ENCODE assay signal across 8 cellular contexts in genomic region chr6:17986656-17987575, GRCh38. TPM values are rescaled to one million over a fixed set of nuclear protein-coding genes. Genes with fewer than 3 reads are reported as not detected.
DNase-seq lines count a peak whose midpoint lies in the region; ATAC-seq and TF ChIP-seq lines count a peak whose summit lies in the region.

No MANE protein-coding gene starts in this region.

- DNase-seq in NCI-H748 (lab: John Stamatoyannopoulos, UW; ENCODE audit: unreplicated experiment): peak; percentile 78
- DNase-seq in NCI-H748 treated with DMSO at 0.1 percent for 48 hours (lab: John Stamatoyannopoulos, UW): no peak
- peak; percentile 69 for DNase-seq in KBM-7
- DNase-seq in activated CD8-positive, alpha-beta T cell treated with anti-CD3 and anti-CD28 coated beads, Interleukin-2, amount 10 ng/mL, durations not matched to agents 7 days and 5 days: no peak
- DNase-seq in fibroblast of villous mesenchyme (ENCODE audit: low read depth): peak; percentile 60
- peak in 2 of 10 donors; percentile 1 to 8 for DNase-seq in naive thymus-derived CD8-positive, alpha-beta T cell
- DNase-seq in MV-4-11 (lab: John Stamatoyannopoulos, UW): no peak

- H3K27ac Mint-ChIP-seq in activated CD8-positive, alpha-beta T cell treated with anti-CD3 and anti-CD28 coated beads, Interleukin-2, amount 10 ng/mL, durations not matched to agents 7 days and 5 days: no peak overlapping the region
- H3K27ac Mint-ChIP-seq in naive thymus-derived CD8-positive, alpha-beta T cell: no peak overlapping the region

- in situ Hi-C loops in KBM-7 (cut with MboI; ENCODE audit: low pct_unique_long_range_greater_than_20kb, low sequenced_read_pairs): no loop called here

- H3K4me3 ChIP-seq in fibroblast of villous mesenchyme (ENCODE audit: low read depth, low read length): peak overlapping the region; percentile 85

- peaks cover 7% of the 10 kb centered on the region for H3K4me1 Mint-ChIP-seq in activated CD8-positive, alpha-beta T cell treated with anti-CD3 and anti-CD28 coated beads, Interleukin-2, amount 10 ng/mL, durations not matched to agents 7 days and 5 days (ENCODE audit: low read depth)
- H3K4me1 Mint-ChIP-seq in naive thymus-derived CD8-positive, alpha-beta T cell: peaks cover 1 to 32% (median 15%) of the 10 kb centered on the region in 4 donors

- peak overlapping the region; percentile 31 for H3K4me3 Mint-ChIP-seq in activated CD8-positive, alpha-beta T cell treated with anti-CD3 and anti-CD28 coated beads, Interleukin-2, amount 10 ng/mL, durations not matched to agents 7 days and 5 days
- peak overlapping the region; percentile 58 to 84 (median 76) for H3K4me3 Mint-ChIP-seq in naive thymus-derived CD8-positive, alpha-beta T cell

- POLR2A ChIA-PET in activated CD8-positive, alpha-beta T cell treated with anti-CD3 and anti-CD28 coated beads, Interleukin-2, amount 10 ng/mL, durations not matched to agents 7 days and 5 days (lab: Charles Lee): no interaction called here
- POLR2A ChIA-PET in naive thymus-derived CD8-positive, alpha-beta T cell (lab: Charles Lee): no interaction called here

- H3K36me3 Mint-ChIP-seq in activated CD8-positive, alpha-beta T cell treated with anti-CD3 and anti-CD28 coated beads, Interleukin-2, amount 10 ng/mL, durations not matched to agents 7 days and 5 days (ENCODE audit: low read depth): no peaks in the 10 kb centered on the region
- peaks cover 0 to 6% (median 0%) of the 10 kb centered on the region in 3 donors for H3K36me3 Mint-ChIP-seq in naive thymus-derived CD8-positive, alpha-beta T cell

- peak; percentile 11 for ATAC-seq in GM21786 (IDR thresholded peaks at IDR 0.05; ENCODE audit: unreplicated experiment)
- peak; percentile 29 for ATAC-seq in activated CD8-positive, alpha-beta T cell treated with anti-CD3 and anti-CD28 coated beads, Interleukin-2, amount 10 ng/mL, durations not matched to agents 7 days and 5 days
- ATAC-seq in naive thymus-derived CD8-positive, alpha-beta T cell: peak in 1 of 2 donors; percentile 20

- H3K9me3 Mint-ChIP-seq in activated CD8-positive, alpha-beta T cell treated with anti-CD3 and anti-CD28 coated beads, Interleukin-2, amount 10 ng/mL, durations not matched to agents 7 days and 5 days (ENCODE audit: insufficient read depth): no peaks in the 10 kb centered on the region
- H3K9me3 Mint-ChIP-seq in naive thymus-derived CD8-positive, alpha-beta T cell: peaks cover 0 to 10% (median 0%) of the 10 kb centered on the region in 9 donors

- peaks cover 60% of the 10 kb centered on the region for H3K27me3 Mint-ChIP-seq in activated CD8-positive, alpha-beta T cell treated with anti-CD3 and anti-CD28 coated beads, Interleukin-2, amount 10 ng/mL, durations not matched to agents 7 days and 5 days (ENCODE audit: low read depth)
- H3K27me3 Mint-ChIP-seq in naive thymus-derived CD8-positive, alpha-beta T cell: peaks cover 27 to 56% (median 36%) of the 10 kb centered on the region in 5 donors

- CTCF ChIA-PET in activated CD8-positive, alpha-beta T cell treated with anti-CD3 and anti-CD28 coated beads, Interleukin-2, amount 10 ng/mL, durations not matched to agents 7 days and 5 days (lab: Charles Lee): no interaction called here

- TF ChIP-seq CTCF in fibroblast of villous mesenchyme (IDR thresholded peaks at IDR 0.05; ENCODE audit: insufficient read depth, low read depth, low read length): no peak

RNA-seq across cellular contexts. Expression of gene KIF13A, which starts 0.5 kb away (rescaled TPM):
- total RNA-seq in activated CD8-positive, alpha-beta T cell treated with anti-CD3 and anti-CD28 coated beads, Interleukin-2, amount 10 ng/mL, durations not matched to agents 7 days and 5 days: not detected
- 49.2 and 53.8 TPM in 2 replicates for total RNA-seq in fibroblast of villous mesenchyme
- total RNA-seq in naive thymus-derived CD8-positive, alpha-beta T cell: under 1 TPM; 0.49 to 0.81 TPM
- polyA plus RNA-seq in naive thymus-derived CD8-positive, alpha-beta T cell: not detected

Comparison
In these comparisons a context has a peak if more than half of its experiments do, and no peak if none do; other contexts are left out.
1. DNase-seq: peak in NCI-H748 (single experiment), KBM-7 (single experiment) and fibroblast of villous mesenchyme (single experiment); none in NCI-H748 treated with DMSO at 0.1 percent for 48 hours (single experiment), activated CD8-positive, alpha-beta T cell treated with anti-CD3 and anti-CD28 coated beads, Interleukin-2, amount 10 ng/mL, durations not matched to agents 7 days and 5 days (single experiment) and MV-4-11 (single experiment).
2. RNA of gene KIF13A, which starts 0.5 kb away (total RNA-seq): 49.2 to 53.8 TPM in fibroblast of villous mesenchyme; 0.49 to 0.81 TPM in naive thymus-derived CD8-positive, alpha-beta T cell and not detected in activated CD8-positive, alpha-beta T cell treated with anti-CD3 and anti-CD28 coated beads, Interleukin-2, amount 10 ng/mL, durations not matched to agents 7 days and 5 days; every median in the first group is over 10 times any median in the second.